Comparison of ENCODE assay signal across 8 cellular contexts in the genomic region with DNA sequence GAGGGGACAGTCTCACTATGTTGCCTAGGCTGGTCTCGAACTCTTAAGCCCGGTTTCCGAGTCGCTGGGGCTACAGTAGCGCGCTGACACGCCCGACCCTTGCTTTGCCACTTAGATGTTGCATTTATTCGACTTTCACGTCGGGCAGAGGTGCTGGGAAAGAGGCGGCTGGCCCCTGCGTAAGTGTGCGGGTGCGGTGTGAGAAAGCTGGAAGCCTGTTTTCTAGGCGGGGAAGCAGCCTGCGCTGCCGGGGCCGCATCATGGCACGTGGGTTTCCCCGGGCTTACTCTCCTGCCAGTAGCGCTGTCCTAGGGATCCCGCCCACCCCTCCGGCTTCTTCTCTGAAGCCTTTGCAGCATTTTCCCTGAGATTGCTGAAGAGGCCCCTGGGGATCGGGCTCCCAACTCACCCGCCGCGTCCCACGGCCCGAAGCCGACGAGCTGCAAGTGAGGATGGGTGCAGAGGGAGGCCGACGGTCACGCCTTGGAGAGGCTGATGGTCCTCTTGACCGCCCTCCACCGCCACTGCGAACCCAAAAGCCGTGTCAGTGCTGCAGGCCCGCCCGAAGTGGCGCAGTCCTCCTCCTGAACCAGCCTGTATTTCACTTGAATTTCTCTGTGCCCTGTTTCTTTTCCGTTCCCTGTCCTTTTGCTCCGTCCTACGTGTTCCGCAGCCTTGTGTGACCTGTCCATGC. TPM values are rescaled to one million over a fixed set of nuclear protein-coding genes. Genes with fewer than 3 reads are reported as not detected.
DNase-seq lines count a peak whose midpoint lies in the region; ATAC-seq and TF ChIP-seq lines count a peak whose summit lies in the region.

No MANE protein-coding gene starts in this region.

- TF ChIP-seq POLR2A in spleen (IDR thresholded peaks at IDR 0.05), result no peak

- H3K36me3 ChIP-seq in A673 (ENCODE audit: insufficient read depth, low read length, poor library complexity, severe bottlenecking) (no peaks in the 10 kb centered on the region), OCI-LY3 (replicated peaks; ENCODE audit: low read depth, low read length) (no peaks in the 10 kb centered on the region), ascending aorta (no peaks in the 10 kb centered on the region), iPS-15b (ENCODE audit: control insufficient read depth, insufficient read depth, low read length) (no peaks in the 10 kb centered on the region), spleen (no peaks in the 10 kb centered on the region)

- H2AFZ ChIP-seq in OCI-LY3 (ENCODE audit: low read depth, low read length), result peak overlapping the region; percentile 59

- DNase-seq in A673 (ENCODE audit: low spot score), result peak; percentile 84
- peak in 1 of 2 donors; percentile 77 for DNase-seq in ascending aorta (ENCODE audit: low spot score in 2 of 2)
- DNase-seq in spleen, result peak; percentile 89
- DNase-seq in DMS153 treated with DMSO at 0.1 percent for 48 hours (lab: John Stamatoyannopoulos, UW; ENCODE audit: unreplicated experiment), result no peak
- no peak for DNase-seq in NCI-H526 treated with DMSO at 0.1 percent for 48 hours (lab: John Stamatoyannopoulos, UW)

- H3K4me3 ChIP-seq in A673 (ENCODE audit: low read depth, low read length, poor library complexity, severe bottlenecking) (peak overlapping the region; percentile 63), OCI-LY3 (ENCODE audit: low read length) (peak overlapping the region; percentile 96), ascending aorta (peak overlapping the region; percentile 27 to 68), iPS-15b (ENCODE audit: low read depth, low read length) (peak overlapping the region; percentile 76), spleen (peak overlapping the region; percentile 43 to 71 (median 53))

- peak overlapping the region; percentile 59 for H3K9ac ChIP-seq in OCI-LY3 (ENCODE audit: low read length)
- H3K9ac ChIP-seq in iPS-15b (ENCODE audit: low read depth, low read length), result no peak overlapping the region

- BruUV-seq in A673 (replicated peaks; lab: Mats Ljungman, UMichigan), result no TSS peak

- CTCF ChIA-PET in A673 (lab: Charles Lee), result no interaction called here

- H4K20me1 ChIP-seq in OCI-LY3 (ENCODE audit: insufficient read depth, low read length), result no peaks in the 10 kb centered on the region

- no peaks in the 10 kb centered on the region for H3K9me3 ChIP-seq in A673 (ENCODE audit: low read depth, low read length, poor library complexity, severe bottlenecking)
- no peaks in the 10 kb centered on the region for H3K9me3 ChIP-seq in OCI-LY3 (ENCODE audit: insufficient read depth, low read length)
- H3K9me3 ChIP-seq in ascending aorta, result no peaks in the 10 kb centered on the region
- H3K9me3 ChIP-seq in iPS-15b (ENCODE audit: control insufficient read depth, insufficient read depth, low read length), result no peaks in the 10 kb centered on the region
- H3K9me3 ChIP-seq in spleen, result no peaks in the 10 kb centered on the region

- H3K4me2 ChIP-seq in OCI-LY3 (ENCODE audit: low read length), result peak overlapping the region; percentile 91

- ATAC-seq in GM21529 (IDR thresholded peaks at IDR 0.05; ENCODE audit: unreplicated experiment), result peak; percentile 26

- no peaks in the 10 kb centered on the region for H3K79me2 ChIP-seq in OCI-LY3 (ENCODE audit: low read length)

- 1 to 2% (median 1%) methylated on average over 26 to 46 of the region's 46 CpGs for WGBS in spleen, 5 donors

- H3K27me3 ChIP-seq in A673 (replicated peaks; ENCODE audit: insufficient read depth, low read depth, low read length, poor library complexity), result no peaks in the 10 kb centered on the region
- H3K27me3 ChIP-seq in OCI-LY3 (ENCODE audit: low read depth, low read length), result no peaks in the 10 kb centered on the region
- H3K27me3 ChIP-seq in ascending aorta, result no peaks in the 10 kb centered on the region
- peaks cover 8% of the 10 kb centered on the region for H3K27me3 ChIP-seq in iPS-15b (ENCODE audit: control insufficient read depth, insufficient read depth, low read length)
- H3K27me3 ChIP-seq in spleen (replicated peaks in 1 of 7), result peaks cover 0 to 12% (median 0%) of the 10 kb centered on the region in 7 donors

- intact Hi-C loops in A673 (cut with micrococcal nuclease; ENCODE audit: unreplicated experiment), result no loop called here
- intact Hi-C loops in ascending aorta (cut with DNase I), result loop anchor here (1.0 kb wide), 1 partner anchor 26 kb away; no protein-coding TSS in a partner anchor
- intact Hi-C loops in spleen (cut with DNase I; ENCODE audit: low total_unique reads), result no loop called here

- POLR2A ChIA-PET in A673 (lab: Charles Lee; ENCODE audit: low non-redundant PET), result no interaction called here

- H3K27ac ChIP-seq in A673 (ENCODE audit: low read depth, low read length, poor library complexity, severe bottlenecking) (no peak overlapping the region), OCI-LY3 (ENCODE audit: low read length) (peak overlapping the region; percentile 52), ascending aorta (peak overlapping the region; percentile 58 to 75), spleen (peak overlapping the region; percentile 18 to 90 (median 76))

- TF ChIP-seq CTCF in A673 (conservative IDR thresholded peaks at IDR 0.05; ENCODE audit: low read depth, low read length), result 0 out of 2 replicates have a peak, but pooled peaks have one; percentile 12
- peak; percentile 22; the same call in 1 of the 2 replicates for TF ChIP-seq CTCF in OCI-LY3 (IDR thresholded peaks at IDR 0.05; ENCODE audit: low read depth, low read length)
- no peak for TF ChIP-seq CTCF in ascending aorta (IDR thresholded peaks at IDR 0.05)
- TF ChIP-seq CTCF in spleen (IDR thresholded peaks at IDR 0.05 in 8 of 11, conservative IDR thresholded peaks at IDR 0.05 in 3 of 11), result no peak

- no peaks in the 10 kb centered on the region for H3K4me1 ChIP-seq in A673 (ENCODE audit: insufficient read depth, low read length, poor library complexity, severe bottlenecking)
- H3K4me1 ChIP-seq in OCI-LY3 (ENCODE audit: low read length), result 0 out of 2 replicates have a peak, but pooled peaks cover 3% of the 10 kb centered on the region
- H3K4me1 ChIP-seq in ascending aorta, result peaks cover 0 to 2% of the 10 kb centered on the region in 2 donors
- H3K4me1 ChIP-seq in iPS-15b (ENCODE audit: control insufficient read depth, insufficient read depth, low read length), result no peaks in the 10 kb centered on the region
- H3K4me1 ChIP-seq in spleen, result peaks cover 8 to 59% (median 42%) of the 10 kb centered on the region in 6 donors

RNA-seq across cellular contexts. Expression of gene TRIM41, which starts 5.8 kb away (rescaled TPM):
- total RNA-seq in A673 (2021) (24.2 and 24.6 TPM in 2 replicates), ascending aorta (105 TPM), spleen (10 to 100 TPM; 14.3 to 34.1 (median 26.6) TPM)
- 10 to 100 TPM; 12.5 to 25.0 (median 24.1) TPM for polyA plus RNA-seq in spleen

RNA-seq across cellular contexts. Expression of gene TRIM7, which starts 12.3 kb away (rescaled TPM):
- total RNA-seq in A673 (2021), result 0.96 TPM in 1 of 2 replicates, not detected in the other
- 6.1 TPM for total RNA-seq in ascending aorta
- total RNA-seq in spleen, result 1 to 10 TPM in 6 of 7 donors, under 1 TPM in 1; 0.81 to 3.9 (median 1.9) TPM
- polyA plus RNA-seq in spleen, result 1 to 10 TPM; 1.0 to 1.3 (median 1.2) TPM

RNA-seq across cellular contexts. Expression of gene RACK1, which starts 26.4 kb away (rescaled TPM):
- total RNA-seq in A673 (2021), result 1,719 and 1,726 TPM in 2 replicates
- 2,870 TPM for total RNA-seq in ascending aorta
- total RNA-seq in spleen, result 1,000 to 10,000 TPM; 1,202 to 2,949 (median 1,651) TPM
- polyA plus RNA-seq in spleen, result 1,000 to 10,000 TPM; 2,379 to 3,598 (median 2,966) TPM

RNA-seq across cellular contexts. Expression of gene TRIM52, which starts 43.7 kb away (rescaled TPM):
- total RNA-seq in A673 (2021) (7.3 and 7.9 TPM in 2 replicates), ascending aorta (21.2 TPM), spleen (10 to 100 TPM; 18.9 to 44.0 (median 22.5) TPM)
- 10 to 100 TPM; 11.6 to 19.7 (median 18.4) TPM for polyA plus RNA-seq in spleen

Comparison
In these comparisons a context has a peak if more than half of its experiments do, and no peak if none do; other contexts are left out.
1. DNase-seq: peak in A673 (single experiment) and spleen (single experiment); none in DMS153 treated with DMSO at 0.1 percent for 48 hours (single experiment) and NCI-H526 treated with DMSO at 0.1 percent for 48 hours (single experiment).
2. CTCF ChIP-seq: peak in A673 (single experiment) and OCI-LY3 (single experiment); none in ascending aorta (0 of 3) and spleen (0 of 11).
3. Peak in every context shown above with its lines, with median percentiles within 50 percentile points of each other: H3K4me3 ChIP-seq.